8 cellular contexts compared by ENCODE assay signal in the genomic region with DNA sequence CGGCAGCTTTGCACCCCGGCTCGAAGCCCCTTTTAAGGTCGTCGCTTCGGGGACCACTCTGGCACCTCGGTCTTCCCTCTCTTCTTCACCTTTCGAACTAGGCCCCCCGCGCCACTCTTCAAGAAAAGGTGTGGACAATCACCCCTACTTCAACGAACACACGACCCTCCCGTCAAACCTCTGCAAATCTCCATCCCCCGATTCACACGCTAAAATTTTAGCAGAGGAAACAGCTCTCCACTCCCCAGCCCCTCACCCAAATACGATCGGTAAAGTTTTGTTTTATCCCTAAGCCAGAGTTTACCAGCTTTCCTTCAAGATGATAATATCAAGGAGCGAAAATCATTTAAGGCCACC.
DNase-seq lines count a peak whose midpoint lies in the region; ATAC-seq and TF ChIP-seq lines count a peak whose summit lies in the region.

No MANE protein-coding gene starts in this region.

- peaks cover 65 to 81% of the 10 kb centered on the region in 2 donors for H3K4me1 Mint-ChIP-seq in natural killer cell treated with Interleukin-12 subunit alpha and Interleukin-12 subunit beta and Interleukin-15 and Interleukin-18, amount 100 ng/mL, for 72 hours (ENCODE audit: low read depth in 2 of 2)

- H3K9me3 Mint-ChIP-seq in natural killer cell treated with Interleukin-12 subunit alpha and Interleukin-12 subunit beta and Interleukin-15 and Interleukin-18, amount 100 ng/mL, for 72 hours: no peaks in the 10 kb centered on the region

- peaks cover 29% of the 10 kb centered on the region for H3K4me1 ChIP-seq in MM.1S (ENCODE audit: low read length)

- no peaks in the 10 kb centered on the region for H4K20me1 ChIP-seq in MM.1S (ENCODE audit: insufficient read depth, low read length)

- intact Hi-C loops in dorsolateral prefrontal cortex (cut with DNase I): loop anchor here in 1 of 2 donors (5.0 kb wide), 1 partner anchor 84 kb away; the partner anchor contains the start of gene RBMS1

- no peaks in the 10 kb centered on the region for H3K27me3 Mint-ChIP-seq in natural killer cell treated with Interleukin-12 subunit alpha and Interleukin-12 subunit beta and Interleukin-15 and Interleukin-18, amount 100 ng/mL, for 72 hours

- H3K9me2 ChIP-seq in MM.1S (replicated peaks; ENCODE audit: insufficient read depth, low read length): no peaks in the 10 kb centered on the region

- no peak for ATAC-seq in natural killer cell treated with Interleukin-12 subunit alpha and Interleukin-12 subunit beta and Interleukin-15 and Interleukin-18, amount 100 ng/mL, for 72 hours
- ATAC-seq in HG02870 (IDR thresholded peaks at IDR 0.05; ENCODE audit: unreplicated experiment): no peak

- H3K36me3 ChIP-seq in MM.1S (replicated peaks; ENCODE audit: insufficient read depth, low read length): no peaks in the 10 kb centered on the region

- DNase-seq in AG04450 (ENCODE audit: low read depth, low spot score) (no peak), MM.1S (no peak), dorsolateral prefrontal cortex (no peak), 8988T (no peak), middle frontal gyrus (ENCODE audit: extremely low spot score, low spot score) (no peak)
- DNase-seq in natural killer cell treated with Interleukin-12 subunit alpha and Interleukin-12 subunit beta and Interleukin-15 and Interleukin-18, amount 100 ng/mL, for 72 hours (ENCODE audit: low spot score): no peak
- DNase-seq in activated CD4-positive, alpha-beta T cell treated with anti-CD3 and anti-CD28 coated beads, Interleukin-2, amount 50 U/mL, for 48 hours: no peak

- no peaks in the 10 kb centered on the region; the same call in 1 of the 2 replicates for H3K9me3 ChIP-seq in AG04450 (ENCODE audit: control insufficient read depth, insufficient read depth, low read length)
- no peaks in the 10 kb centered on the region for H3K9me3 ChIP-seq in MM.1S (replicated peaks; ENCODE audit: insufficient read depth, low read length)

- H3K27me3 ChIP-seq in AG04450 (ENCODE audit: control insufficient read depth, insufficient read depth, low read length) (no peaks in the 10 kb centered on the region), MM.1S (replicated peaks; ENCODE audit: insufficient read depth, low read length) (no peaks in the 10 kb centered on the region), dorsolateral prefrontal cortex (peaks cover 0 to 9% (median 0%) of the 10 kb centered on the region in 45 donors)

- no peak overlapping the region for H2AFZ ChIP-seq in MM.1S (ENCODE audit: low read length)

- H3K9ac ChIP-seq in MM.1S (ENCODE audit: low read length): no peak overlapping the region

- no peaks in the 10 kb centered on the region for H3K36me3 Mint-ChIP-seq in natural killer cell treated with Interleukin-12 subunit alpha and Interleukin-12 subunit beta and Interleukin-15 and Interleukin-18, amount 100 ng/mL, for 72 hours

- CTCF ChIA-PET in AG04450 (lab: Charles Lee): interaction anchor here (1.0 kb wide), 1 partner anchor 562 kb away, joined by 4 read pairs; no protein-coding TSS in a partner anchor

- H3K4me3 ChIP-seq in AG04450 (ENCODE audit: low read depth, low read length) (peak overlapping the region; percentile 52), MM.1S (ENCODE audit: low read length) (no peak overlapping the region), dorsolateral prefrontal cortex (peak overlapping the region in 57 of 59 donors; percentile 9 to 89 (median 72))

- H3K4me2 ChIP-seq in MM.1S (ENCODE audit: low read depth, low read length): 0 out of 2 replicates have a peak overlapping the region, but pooled peaks have one; percentile 33

- H3K79me2 ChIP-seq in MM.1S (ENCODE audit: low read length): peaks cover 35% of the 10 kb centered on the region

- H3K27ac ChIP-seq in AG04450 (ENCODE audit: low read depth, low read length) (peak overlapping the region; percentile 62), MM.1S (ENCODE audit: low read length) (no peak overlapping the region), dorsolateral prefrontal cortex (peak overlapping the region in 37 of 59 donors; percentile 1 to 95 (median 52))

- H3K27ac Mint-ChIP-seq in natural killer cell treated with Interleukin-12 subunit alpha and Interleukin-12 subunit beta and Interleukin-15 and Interleukin-18, amount 100 ng/mL, for 72 hours: peak overlapping the region; percentile 94 to 97

- POLR2A ChIA-PET in AG04450 (lab: Yijun Ruan, JAX): interaction anchor here (0.6 kb wide), 1 partner anchor 648 kb away, joined by 3 read pairs; no protein-coding TSS in a partner anchor

- peaks cover 31% of the 10 kb centered on the region for H3F3A ChIP-seq in MM.1S (ENCODE audit: insufficient read depth, low read length)

- TF ChIP-seq CTCF in AG04450 (IDR thresholded peaks at IDR 0.05; ENCODE audit: low read depth, low read length): no peak
- no peak for TF ChIP-seq CTCF in MM.1S (IDR thresholded peaks at IDR 0.05; ENCODE audit: low read length)
- TF ChIP-seq CTCF in dorsolateral prefrontal cortex (IDR thresholded peaks at IDR 0.05 in 54 of 56, conservative IDR thresholded peaks at IDR 0.05 in 2 of 56; ENCODE audit: low read depth in 1 of 56, partially characterized antibody in 56 of 56): no peak

- peak overlapping the region; percentile 99 for H3K4me3 Mint-ChIP-seq in natural killer cell treated with Interleukin-12 subunit alpha and Interleukin-12 subunit beta and Interleukin-15 and Interleukin-18, amount 100 ng/mL, for 72 hours
